Comparison of ENCODE assay signal across 19 cellular contexts in the genomic region with DNA sequence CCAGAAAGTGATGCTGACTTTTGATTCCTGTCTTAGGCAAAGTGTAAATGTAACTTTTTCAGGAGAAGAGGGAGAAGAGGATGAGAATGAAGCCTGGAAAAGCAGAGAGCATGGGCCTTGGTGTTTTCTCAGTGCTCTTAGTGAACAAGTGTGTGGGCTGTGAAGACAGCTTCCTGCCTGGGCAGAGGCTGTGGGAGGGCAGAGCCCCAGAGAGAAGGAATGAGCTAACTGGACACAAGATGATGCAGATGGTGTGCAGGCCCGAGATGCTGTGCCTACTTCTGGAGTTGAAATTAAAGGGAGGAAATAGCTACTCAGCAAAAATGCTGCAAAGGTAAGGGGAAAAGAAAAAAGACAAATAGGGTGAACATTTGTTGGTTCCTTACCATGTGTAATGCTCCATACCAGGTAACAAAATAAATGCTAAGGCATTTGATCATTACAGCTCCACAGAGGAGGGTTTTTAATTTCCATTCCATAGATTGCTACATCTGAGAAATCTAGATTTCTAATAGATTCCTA.
"Had no signal": no experiment of that assay in that cellular context is flagged by ENCODE, and none has a peak within 500 bp of the region (broad histone marks: within the 10 kb centered on the region; RNA-seq: fewer than 3 reads in every experiment).

No MANE protein-coding gene starts in this region.

- DNase-seq: activated CD4-positive, alpha-beta T cell treated with anti-CD3 and anti-CD28 coated beads, Interleukin-2, amount 10 ng/mL, durations not matched to agents 24 days and 14 days; activated effector memory CD4-positive, alpha-beta T cell treated with Interleukin-2 at 50 U/mL for 16 hours; activated T-cell treated with anti-CD3 and anti-CD28 coated beads, Interleukin-2, amount 50 U/mL, for 1 hour; amniotic stem cell; dorsolateral prefrontal cortex; foreskin melanocyte; head of caudate nucleus; left colon; naive thymus-derived CD8-positive, alpha-beta T cell; right cardiac atrium; stimulated activated CD4-positive, alpha-beta T cell treated with anti-CD3 and anti-CD28 coated beads, Interleukin-12 subunit alpha, Interleukin-12 subunit beta, amount 100 ng/mL, for 4 hours; stimulated activated naive CD4-positive, alpha-beta T cell treated with Interleukin-2 at 50 U/mL for 16 hours; T-cell; upper lobe of left lung had no signal

- ATAC-seq: activated naive CD4-positive, alpha-beta T cell treated with anti-CD3 and anti-CD28 coated beads, Interleukin-2, amount 50 U/mL, for 72 hours; left colon; naive thymus-derived CD8-positive, alpha-beta T cell; right cardiac atrium; T-cell; WTC11 had no signal

- H3K27ac Mint-ChIP-seq: activated CD4-positive, alpha-beta T cell treated with anti-CD3 and anti-CD28 coated beads, Interleukin-2, amount 10 ng/mL, durations not matched to agents 24 days and 14 days; activated naive CD4-positive, alpha-beta T cell treated with anti-CD3 and anti-CD28 coated beads, Interleukin-2, amount 50 U/mL, for 72 hours; naive thymus-derived CD8-positive, alpha-beta T cell; progenitor cell of endocrine pancreas; T-cell; WTC11 had no signal

- H3K9me3 Mint-ChIP-seq: activated CD4-positive, alpha-beta T cell treated with anti-CD3 and anti-CD28 coated beads, Interleukin-2, amount 10 ng/mL, durations not matched to agents 24 days and 14 days had no signal

- H3K27me3 Mint-ChIP-seq: activated CD4-positive, alpha-beta T cell treated with anti-CD3 and anti-CD28 coated beads, Interleukin-2, amount 10 ng/mL, durations not matched to agents 24 days and 14 days; progenitor cell of endocrine pancreas had no signal

- H3K9me3 ChIP-seq: suprapubic skin, upper lobe of left lung had no signal

- H3K4me1 Mint-ChIP-seq: activated CD4-positive, alpha-beta T cell treated with anti-CD3 and anti-CD28 coated beads, Interleukin-2, amount 10 ng/mL, durations not matched to agents 24 days and 14 days; naive thymus-derived CD8-positive, alpha-beta T cell; T-cell; WTC11 had no signal

- H3K27me3 ChIP-seq: dorsolateral prefrontal cortex, suprapubic skin, upper lobe of left lung had no signal

- H3K4me3 ChIP-seq: dorsolateral prefrontal cortex, lung, suprapubic skin, upper lobe of left lung had no signal

- H3K4me3 Mint-ChIP-seq: activated CD4-positive, alpha-beta T cell treated with anti-CD3 and anti-CD28 coated beads, Interleukin-2, amount 10 ng/mL, durations not matched to agents 24 days and 14 days; naive thymus-derived CD8-positive, alpha-beta T cell; T-cell; WTC11 had no signal

- H3K27ac ChIP-seq: dorsolateral prefrontal cortex, suprapubic skin, upper lobe of left lung had no signal

- H3K36me3 Mint-ChIP-seq: activated naive CD4-positive, alpha-beta T cell treated with anti-CD3 and anti-CD28 coated beads, Interleukin-2, amount 50 U/mL, for 72 hours; T-cell; WTC11 had no signal

- H3K4me1 ChIP-seq: suprapubic skin, upper lobe of left lung had no signal

- H3K36me3 ChIP-seq: suprapubic skin, upper lobe of left lung had no signal
